In genomic region chr4:72887152-72887551, GRCh38 we compare ENCODE assay signal across 20 cellular contexts.
DNase-seq lines count a peak whose midpoint lies in the region; ATAC-seq and TF ChIP-seq lines count a peak whose summit lies in the region.
"Had no signal": no experiment of that assay in that cellular context is flagged by ENCODE, and none has a peak within 500 bp of the region (broad histone marks: within the 10 kb centered on the region; RNA-seq: fewer than 3 reads in every experiment).

No MANE protein-coding gene starts in this region.

- no peaks in the 10 kb centered on the region for H3K27me3 Mint-ChIP-seq in GM23338 (ENCODE audit: insufficient read depth, low read depth, poor library complexity)
- peaks cover 4% of the 10 kb centered on the region; the same call in 1 of the 2 replicates for H3K27me3 Mint-ChIP-seq in WTC11 (ENCODE audit: low read depth)

- H3K9me2 ChIP-seq in GM23338 (ENCODE audit: insufficient read depth) = no peaks in the 10 kb centered on the region

- TF ChIP-seq CTCF in GM23338 (conservative IDR thresholded peaks at IDR 0.05; ENCODE audit: low read depth in 2 of 2) (no peak), WTC11 (IDR thresholded peaks at IDR 0.05) (no peak), parathyroid adenoma (IDR thresholded peaks at IDR 0.05) (no peak)

- peaks cover 18% of the 10 kb centered on the region; the same call in 2 of the 3 replicates for H3K4me1 Mint-ChIP-seq in GM23338
- peaks cover 22% of the 10 kb centered on the region for H3K4me1 Mint-ChIP-seq in WTC11

- POLR2A ChIA-PET in WTC11 (lab: Charles Lee) = interaction anchor here (0.6 kb wide), 1 partner anchor 163 kb away, joined by 6 read pairs; no protein-coding TSS in a partner anchor

- H3K36me3 ChIP-seq in GM23338 (ENCODE audit: insufficient read depth) = 0 out of 2 replicates have a peak, but pooled peaks cover 8% of the 10 kb centered on the region
- no peaks in the 10 kb centered on the region for H3K36me3 ChIP-seq in iPS-18a (ENCODE audit: control insufficient read depth, low read depth, low read length)
- H3K36me3 ChIP-seq in parathyroid adenoma (ENCODE audit: control insufficient read depth, insufficient read depth, low read length) = no peaks in the 10 kb centered on the region
- H3K36me3 ChIP-seq: BLaER1 treated with 17β-estradiol and CSF1 and Interleukin-3, amounts not matched to agents 10 nM and 100 nM; HAP-1 had no signal

- H3K4me2 ChIP-seq in GM23338 (peak overlapping the region; percentile 58), parathyroid adenoma (ENCODE audit: low read length) (no peak overlapping the region)
- H3K4me2 ChIP-seq: BLaER1 treated with 17β-estradiol and CSF1 and Interleukin-3, amounts not matched to agents 10 nM and 100 nM had no signal

- H3K79me2 ChIP-seq in GM23338 (replicated peaks; ENCODE audit: insufficient read depth) (no peaks in the 10 kb centered on the region), parathyroid adenoma (no peaks in the 10 kb centered on the region)

- H3K4me3 ChIP-seq in GM23338 (peak overlapping the region; percentile 19; the same call in 1 of the 2 replicates), iPS-18a (ENCODE audit: low read length) (peak overlapping the region; percentile 30), parathyroid adenoma (ENCODE audit: low read depth, low read length) (no peak overlapping the region)
- H3K4me3 ChIP-seq: BLaER1 treated with 17β-estradiol and CSF1 and Interleukin-3, amounts not matched to agents 10 nM and 100 nM; HAP-1 had no signal

- H3K27ac Mint-ChIP-seq in GM23338 (peak overlapping the region; percentile 20; the same call in 1 of the 2 replicates), WTC11 (peak overlapping the region; percentile 67)
- H3K27ac Mint-ChIP-seq: CD4-positive, alpha-beta T cell; HFFc6 had no signal

- peaks cover 17% of the 10 kb centered on the region for H3K4me1 ChIP-seq in GM23338 (ENCODE audit: insufficient read depth)
- peaks cover 13% of the 10 kb centered on the region for H3K4me1 ChIP-seq in iPS-18a (ENCODE audit: control insufficient read depth, low read depth, low read length)
- no peaks in the 10 kb centered on the region for H3K4me1 ChIP-seq in parathyroid adenoma
- H3K4me1 ChIP-seq: BLaER1 treated with 17β-estradiol and CSF1 and Interleukin-3, amounts not matched to agents 10 nM and 100 nM; HAP-1 had no signal

- peak; percentile 49; the same call in 2 of the 3 replicates for ATAC-seq in GM23338
- peak; percentile 75 for ATAC-seq in WTC11
- no peak for ATAC-seq in HG03139 (IDR thresholded peaks at IDR 0.05; ENCODE audit: unreplicated experiment)

- H2AFZ ChIP-seq in GM23338 = peak overlapping the region; percentile 11; the same call in 1 of the 2 replicates
- H2AFZ ChIP-seq in parathyroid adenoma = peak overlapping the region; percentile 1

- peak; percentile 29 for DNase-seq in GM23338 (ENCODE audit: low spot score)
- no peak for DNase-seq in WTC11 (ENCODE audit: low spot score)
- no peak for DNase-seq in stimulated activated CD4-positive, alpha-beta T cell treated with anti-CD3 and anti-CD28 coated beads, Interleukin-4, amount 100 ng/mL, for 1 hour
- no peak for DNase-seq in NCI-H1105 (lab: John Stamatoyannopoulos, UW)
- DNase-seq: CD4-positive, alpha-beta T cell; HFFc6; MV-4-11; NCI-H1105 treated with DMSO at 0.1 percent for 48 hours; NCI-H146; NCI-H1930; NCI-H2107; NCI-H524; NCI-H774; Right ventricle myocardium superior had no signal

- H3K27me3 ChIP-seq in GM23338 (ENCODE audit: insufficient read depth) (no peaks in the 10 kb centered on the region), iPS-18a (ENCODE audit: control insufficient read depth, insufficient read depth, low read length) (no peaks in the 10 kb centered on the region), parathyroid adenoma (ENCODE audit: control insufficient read depth, insufficient read depth, low read length) (no peaks in the 10 kb centered on the region)
- H3K27me3 ChIP-seq: BLaER1 treated with 17β-estradiol and CSF1 and Interleukin-3, amounts not matched to agents 10 nM and 100 nM had no signal

- H3F3A ChIP-seq in GM23338 (replicated peaks; ENCODE audit: low read depth) = no peaks in the 10 kb centered on the region

- CTCF ChIA-PET in WTC11 (lab: Charles Lee) = interaction anchor here (1.1 kb wide), 1 partner anchor 9 kb away, joined by 3 read pairs; no protein-coding TSS in a partner anchor

- no peaks in the 10 kb centered on the region for H3K9me3 ChIP-seq in iPS-18a (ENCODE audit: control insufficient read depth, low read depth, low read length)
- H3K9me3 ChIP-seq in parathyroid adenoma (ENCODE audit: control insufficient read depth, low read length) = no peaks in the 10 kb centered on the region
- H3K9me3 ChIP-seq: BLaER1 treated with 17β-estradiol and CSF1 and Interleukin-3, amounts not matched to agents 10 nM and 100 nM; HAP-1 had no signal

- H3K4me3 Mint-ChIP-seq in GM23338 (peak overlapping the region; percentile 16), WTC11 (peak overlapping the region; percentile 40)
- H3K4me3 Mint-ChIP-seq: CD4-positive, alpha-beta T cell; HFFc6 had no signal

- H3K9ac ChIP-seq in iPS-18a (ENCODE audit: low read length) (no peak overlapping the region), parathyroid adenoma (no peak overlapping the region)
- H3K9ac ChIP-seq: BLaER1 treated with 17β-estradiol and CSF1 and Interleukin-3, amounts not matched to agents 10 nM and 100 nM had no signal

- H3K36me3 Mint-ChIP-seq in GM23338 (ENCODE audit: low read depth) (peaks cover 13% of the 10 kb centered on the region; the same call in 2 of the 3 replicates), WTC11 (peaks cover 16% of the 10 kb centered on the region)

- H3K9me3 Mint-ChIP-seq in GM23338 = peaks cover 26% of the 10 kb centered on the region
- peaks cover 30% of the 10 kb centered on the region for H3K9me3 Mint-ChIP-seq in WTC11
- H3K9me3 Mint-ChIP-seq: CD4-positive, alpha-beta T cell; HFFc6 had no signal

- no peak overlapping the region for H3K27ac ChIP-seq in GM23338 (ENCODE audit: low read depth)
- H3K27ac ChIP-seq in iPS-18a (ENCODE audit: low read length) = no peak overlapping the region
- no peak overlapping the region for H3K27ac ChIP-seq in parathyroid adenoma
- H3K27ac ChIP-seq: BLaER1 treated with 17β-estradiol and CSF1 and Interleukin-3, amounts not matched to agents 10 nM and 100 nM; HL-60 had no signal

- H4K20me1 ChIP-seq in GM23338 (replicated peaks; ENCODE audit: insufficient read depth) = no peaks in the 10 kb centered on the region
- H4K20me1 ChIP-seq: BLaER1 treated with 17β-estradiol and CSF1 and Interleukin-3, amounts not matched to agents 10 nM and 100 nM had no signal

TF ChIP-seq in GM23338, 12 proteins besides CTCF, POLR2A, EP300 and RAD21 (continues in another document):
- TF ChIP-seq JUNB (IDR thresholded peaks at IDR 0.05; ENCODE audit: unreplicated experiment) (no peak), ZNF331 (CRISPR knock-in tag; IDR thresholded peaks at IDR 0.05; ENCODE audit: low read depth) (no peak), POLR2AphosphoS5 (IDR thresholded peaks at IDR 0.05; ENCODE audit: low read depth) (no peak), CREB1 (CRISPR knock-in tag; IDR thresholded peaks at IDR 0.05; ENCODE audit: low read depth) (no peak), EZH2 (IDR thresholded peaks at IDR 0.05; ENCODE audit: low read depth, unreplicated experiment) (no peak), ZNF114 (CRISPR knock-in tag; IDR thresholded peaks at IDR 0.05) (no peak)

TF ChIP-seq in WTC11, 78 proteins besides CTCF, POLR2A, EP300 and RAD21 (continues in another document):
- TF ChIP-seq RORB (CRISPR knock-in tag; IDR thresholded peaks at IDR 0.05) (no peak), MLX (CRISPR knock-in tag; IDR thresholded peaks at IDR 0.05) (no peak), IRF1 (CRISPR knock-in tag; IDR thresholded peaks at IDR 0.05) (no peak), ZNF425 (CRISPR knock-in tag; conservative IDR thresholded peaks at IDR 0.05) (no peak), CBFB (CRISPR knock-in tag; IDR thresholded peaks at IDR 0.05; ENCODE audit: low read depth) (no peak), TP53 (CRISPR knock-in tag; IDR thresholded peaks at IDR 0.05) (no peak), ATF3 (CRISPR knock-in tag; conservative IDR thresholded peaks at IDR 0.05) (no peak), ZNF423 (CRISPR knock-in tag; IDR thresholded peaks at IDR 0.05) (no peak), ZNF396 (CRISPR knock-in tag; IDR thresholded peaks at IDR 0.05; ENCODE audit: borderline replicate concordance) (no peak)
